In the genomic region with DNA sequence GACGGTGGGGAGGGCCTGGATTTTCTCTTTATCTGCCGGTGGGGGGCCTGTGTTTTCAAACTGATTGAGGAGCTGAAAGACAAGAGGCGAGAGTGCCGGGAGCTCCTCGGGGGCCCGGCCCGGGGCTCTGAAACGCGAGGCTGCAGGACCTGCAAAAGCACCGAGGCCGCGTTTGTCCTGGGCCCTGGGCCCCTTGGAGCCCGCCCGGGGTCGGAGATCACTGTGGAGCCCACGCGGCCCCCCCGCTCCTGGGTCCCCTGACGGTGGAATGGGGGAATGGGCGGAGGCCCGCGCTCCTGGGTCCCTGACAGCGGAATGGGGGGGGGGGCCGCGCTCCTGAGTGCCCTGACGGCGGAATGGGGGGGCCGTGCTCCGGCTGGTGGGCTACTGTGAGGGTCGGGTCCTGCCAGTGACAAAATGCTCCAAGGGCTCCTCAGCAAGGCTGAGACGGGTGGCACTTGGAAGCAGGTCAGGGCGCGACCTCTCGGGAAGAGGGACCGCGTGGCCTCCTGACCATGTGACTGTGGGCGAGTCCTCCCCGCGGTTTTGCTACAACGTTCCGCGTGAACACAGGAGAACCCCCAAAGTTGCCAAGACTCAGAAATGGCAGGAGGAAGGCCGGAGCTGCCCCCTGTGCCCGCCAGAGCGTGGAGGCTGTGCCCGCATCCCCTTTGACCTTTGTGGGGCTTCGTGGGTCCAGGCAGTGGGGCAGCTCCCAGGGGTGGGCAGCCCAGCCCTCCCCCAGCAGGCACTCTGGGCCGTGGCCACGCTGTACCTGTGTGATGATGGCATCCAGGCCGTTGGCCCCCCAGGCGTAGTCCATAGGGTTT, we compare ENCODE assay signal across 1 cellular context.
TF ChIP-seq lines count a peak whose summit lies in the region.

No MANE protein-coding gene starts in this region.

TF ChIP-seq in HepG2, 621 proteins besides CTCF, POLR2A, EP300 and RAD21:
- TF ChIP-seq HOMEZ (CRISPR knock-in tag; IDR thresholded peaks at IDR 0.05; ENCODE audit: low read depth) = no peak
- no peak for TF ChIP-seq SRF (IDR thresholded peaks at IDR 0.05; ENCODE audit: low read depth, low read length)
- TF ChIP-seq RBFOX2 (IDR thresholded peaks at IDR 0.05; ENCODE audit: low read depth, low read length) = 0 out of 2 replicates have a peak, but pooled peaks have one; percentile 17
- peak; percentile 68 for TF ChIP-seq AGO2 (optimal IDR thresholded peaks at IDR 0.05; ENCODE audit: low read depth, low read length)
- TF ChIP-seq RBM22 (optimal IDR thresholded peaks at IDR 0.05; ENCODE audit: low read length) = peak; percentile 23
- TF ChIP-seq, protein P1, sequence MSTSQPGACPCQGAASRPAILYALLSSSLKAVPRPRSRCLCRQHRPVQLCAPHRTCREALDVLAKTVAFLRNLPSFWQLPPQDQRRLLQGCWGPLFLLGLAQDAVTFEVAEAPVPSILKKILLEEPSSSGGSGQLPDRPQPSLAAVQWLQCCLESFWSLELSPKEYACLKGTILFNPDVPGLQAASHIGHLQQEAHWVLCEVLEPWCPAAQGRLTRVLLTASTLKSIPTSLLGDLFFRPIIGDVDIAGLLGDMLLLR (CRISPR knock-in tag; IDR thresholded peaks at IDR 0.05) = no peak
- no peak for TF ChIP-seq ZUFSP (CRISPR knock-in tag; IDR thresholded peaks at IDR 0.05; ENCODE audit: borderline replicate concordance)
- TF ChIP-seq, protein P2, sequence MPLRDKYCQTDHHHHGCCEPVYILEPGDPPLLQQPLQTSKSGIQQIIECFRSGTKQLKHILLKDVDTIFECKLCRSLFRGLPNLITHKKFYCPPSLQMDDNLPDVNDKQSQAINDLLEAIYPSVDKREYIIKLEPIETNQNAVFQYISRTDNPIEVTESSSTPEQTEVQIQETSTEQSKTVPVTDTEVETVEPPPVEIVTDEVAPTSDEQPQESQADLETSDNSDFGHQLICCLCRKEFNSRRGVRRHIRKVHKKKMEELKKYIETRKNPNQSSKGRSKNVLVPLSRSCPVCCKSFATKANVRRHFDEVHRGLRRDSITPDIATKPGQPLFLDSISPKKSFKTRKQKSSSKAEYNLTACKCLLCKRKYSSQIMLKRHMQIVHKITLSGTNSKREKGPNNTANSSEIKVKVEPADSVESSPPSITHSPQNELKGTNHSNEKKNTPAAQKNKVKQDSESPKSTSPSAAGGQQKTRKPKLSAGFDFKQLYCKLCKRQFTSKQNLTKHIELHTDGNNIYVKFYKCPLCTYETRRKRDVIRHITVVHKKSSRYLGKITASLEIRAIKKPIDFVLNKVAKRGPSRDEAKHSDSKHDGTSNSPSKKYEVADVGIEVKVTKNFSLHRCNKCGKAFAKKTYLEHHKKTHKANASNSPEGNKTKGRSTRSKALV (CRISPR knock-in tag; IDR thresholded peaks at IDR 0.05) = no peak
